ENCODE assay signal across 13 cellular contexts in the genomic region with DNA sequence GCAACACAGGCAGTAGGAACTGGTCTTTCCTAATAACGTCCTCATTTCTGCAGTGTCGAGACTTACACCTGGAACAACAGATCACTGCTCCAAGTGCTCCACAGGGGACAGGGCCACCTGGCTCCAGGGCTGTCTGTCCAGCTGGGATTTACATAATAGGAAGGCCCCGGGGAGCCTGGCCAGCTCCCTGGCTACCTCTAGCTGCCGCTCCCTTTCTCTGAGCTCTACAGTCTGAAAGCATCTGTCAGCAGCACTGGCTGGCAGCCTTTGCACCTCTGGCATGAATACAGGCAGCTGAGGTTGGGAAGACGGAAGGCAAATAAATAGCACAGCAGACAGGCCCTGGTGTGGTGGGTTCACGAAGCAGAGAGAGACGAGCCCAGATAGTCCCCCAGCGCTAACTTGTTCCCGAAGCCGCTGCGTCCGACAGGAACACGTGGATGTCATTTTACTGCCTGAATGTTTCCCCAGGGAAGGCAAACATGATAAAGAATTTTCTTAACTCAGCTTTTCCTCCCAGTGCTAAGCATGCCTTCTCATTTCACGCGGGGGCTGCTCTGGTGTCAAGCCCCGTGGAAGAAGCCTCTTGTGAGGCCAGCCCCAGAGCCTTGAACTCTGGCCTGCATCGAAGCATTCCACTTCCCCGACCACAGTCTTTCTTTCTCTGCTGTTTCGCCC.
DNase-seq lines count a peak whose midpoint lies in the region; TF ChIP-seq lines count a peak whose summit lies in the region.
"Had no signal": no experiment of that assay in that cellular context is flagged by ENCODE, and none has a peak within 500 bp of the region (broad histone marks: within the 10 kb centered on the region; RNA-seq: fewer than 3 reads in every experiment).

No MANE protein-coding gene starts in this region.

- no peak overlapping the region for H3K9ac ChIP-seq in neural progenitor cell
- H3K9ac ChIP-seq in MM.1S (ENCODE audit: low read length): no peak overlapping the region

- H2AFZ ChIP-seq in neural progenitor cell (replicated peaks) (no peak overlapping the region), MM.1S (ENCODE audit: low read length) (no peak overlapping the region), PC-9 (no peak overlapping the region)

- H3K9me3 Mint-ChIP-seq in neural progenitor cell: no peaks in the 10 kb centered on the region

- CTCF ChIA-PET in PC-9 (lab: Charles Lee): no interaction called here

- BruUV-seq in PC-9 (replicated peaks; lab: Mats Ljungman, UMichigan): no TSS peak

- intact Hi-C loops in PC-9 (cut with micrococcal nuclease; ENCODE audit: unreplicated experiment): no loop called here

- H3K4me2 ChIP-seq in neural progenitor cell (peak overlapping the region; percentile 54), MM.1S (ENCODE audit: low read depth, low read length) (no peak overlapping the region), PC-9 (no peak overlapping the region)
- H3K4me2 ChIP-seq: A549 had no signal

- no peak overlapping the region for H3K27ac Mint-ChIP-seq in neural progenitor cell

- DNase-seq in A172 (ENCODE audit: low spot score) (peak; percentile 36), Peyer's patch (no peak), cardiac muscle cell (ENCODE audit: low read depth in 1 of 2, low spot score in 1 of 2) (peak; percentile 73 to 78), neural progenitor cell (ENCODE audit: low spot score) (peak; percentile 37), activated gamma-delta T cell treated with Interleukin-2 at 50 U/mL for 16 hours (no peak), MM.1S (no peak), PC-9 (no peak)
- DNase-seq in activated T-cell treated with anti-CD3 and anti-CD28 coated beads, Interleukin-2, amount 50 U/mL, for 1 hour: no peak
- DNase-seq: activated effector memory CD4-positive, alpha-beta T cell treated with anti-CD3 and anti-CD28 coated beads, Interleukin-2, amount 50 U/mL, for 16 hours; NCI-H510A treated with DMSO at 0.1 percent for 48 hours; stimulated activated CD4-positive, alpha-beta T cell treated with anti-CD3 and anti-CD28 coated beads, Interleukin-2, amount 100 ng/mL, for 24 hours had no signal

- no peaks in the 10 kb centered on the region for H3K36me3 Mint-ChIP-seq in neural progenitor cell

- no peak overlapping the region for H3K4me3 ChIP-seq in Peyer's patch
- no peak overlapping the region for H3K4me3 ChIP-seq in cardiac muscle cell
- H3K4me3 ChIP-seq in neural progenitor cell: no peak overlapping the region
- no peak overlapping the region for H3K4me3 ChIP-seq in MM.1S (ENCODE audit: low read length)
- no peak overlapping the region for H3K4me3 ChIP-seq in PC-9
- H3K4me3 ChIP-seq: A549, thyroid gland had no signal

- peaks cover 18% of the 10 kb centered on the region for H3K4me1 Mint-ChIP-seq in neural progenitor cell

- TF ChIP-seq POLR2A in Peyer's patch (IDR thresholded peaks at IDR 0.05): no peak

- H3K27me3 ChIP-seq in Peyer's patch (no peaks in the 10 kb centered on the region), cardiac muscle cell (no peaks in the 10 kb centered on the region), neural progenitor cell (no peaks in the 10 kb centered on the region), MM.1S (replicated peaks; ENCODE audit: insufficient read depth, low read length) (no peaks in the 10 kb centered on the region), PC-9 (ENCODE audit: insufficient read depth, low read depth) (peaks cover 47% of the 10 kb centered on the region)
- H3K27me3 ChIP-seq: thyroid gland had no signal

- H3K9me3 ChIP-seq in Peyer's patch (no peaks in the 10 kb centered on the region), cardiac muscle cell (ENCODE audit: low read depth) (no peaks in the 10 kb centered on the region), neural progenitor cell (ENCODE audit: low read depth) (no peaks in the 10 kb centered on the region), MM.1S (replicated peaks; ENCODE audit: insufficient read depth, low read length) (no peaks in the 10 kb centered on the region), PC-9 (ENCODE audit: insufficient read depth, low read depth) (no peaks in the 10 kb centered on the region)
- H3K9me3 ChIP-seq: A549, thyroid gland had no signal

- H3K36me3 ChIP-seq in Peyer's patch (no peaks in the 10 kb centered on the region), cardiac muscle cell (no peaks in the 10 kb centered on the region), neural progenitor cell (no peaks in the 10 kb centered on the region), MM.1S (replicated peaks; ENCODE audit: insufficient read depth, low read length) (no peaks in the 10 kb centered on the region), PC-9 (ENCODE audit: low read depth) (no peaks in the 10 kb centered on the region)
- H3K36me3 ChIP-seq: thyroid gland had no signal

- TF ChIP-seq CTCF in Peyer's patch (IDR thresholded peaks at IDR 0.05) (no peak), cardiac muscle cell (IDR thresholded peaks at IDR 0.05; ENCODE audit: low read depth, low read length) (no peak), neural progenitor cell (IDR thresholded peaks at IDR 0.05) (no peak), MM.1S (IDR thresholded peaks at IDR 0.05; ENCODE audit: low read length) (no peak), PC-9 (conservative IDR thresholded peaks at IDR 0.05) (no peak)

- peak overlapping the region; percentile 27 for H3K4me3 Mint-ChIP-seq in neural progenitor cell

- H3K79me2 ChIP-seq in neural progenitor cell (ENCODE audit: low read depth): no peaks in the 10 kb centered on the region
- no peaks in the 10 kb centered on the region for H3K79me2 ChIP-seq in MM.1S (ENCODE audit: low read length)
- H3K79me2 ChIP-seq in PC-9 (ENCODE audit: low read depth): no peaks in the 10 kb centered on the region

- peaks cover 5% of the 10 kb centered on the region for H3K27me3 Mint-ChIP-seq in neural progenitor cell (ENCODE audit: insufficient read depth, low read depth)

- H3K4me1 ChIP-seq in Peyer's patch (peaks cover 0 to 5% (median 0%) of the 10 kb centered on the region in 4 donors), cardiac muscle cell (ENCODE audit: low read depth) (peaks cover 4% of the 10 kb centered on the region), neural progenitor cell (peaks cover 7% of the 10 kb centered on the region), MM.1S (ENCODE audit: low read length) (no peaks in the 10 kb centered on the region), PC-9 (replicated peaks; ENCODE audit: insufficient read depth) (no peaks in the 10 kb centered on the region)
- H3K4me1 ChIP-seq: A549 had no signal

- POLR2A ChIA-PET in PC-9 (lab: Charles Lee; ENCODE audit: unreplicated experiment): no interaction called here

- H3F3A ChIP-seq in neural progenitor cell (ENCODE audit: low read depth) (peaks cover 6% of the 10 kb centered on the region), MM.1S (ENCODE audit: insufficient read depth, low read length) (no peaks in the 10 kb centered on the region), PC-9 (ENCODE audit: insufficient read depth, low read depth) (no peaks in the 10 kb centered on the region)

- H4K20me1 ChIP-seq in neural progenitor cell (ENCODE audit: low read depth): no peaks in the 10 kb centered on the region
- H4K20me1 ChIP-seq in MM.1S (ENCODE audit: insufficient read depth, low read length): no peaks in the 10 kb centered on the region
- H4K20me1 ChIP-seq in PC-9 (ENCODE audit: insufficient read depth): no peaks in the 10 kb centered on the region

- H3K9me2 ChIP-seq in MM.1S (replicated peaks; ENCODE audit: insufficient read depth, low read length) (no peaks in the 10 kb centered on the region), PC-9 (ENCODE audit: insufficient read depth) (no peaks in the 10 kb centered on the region)

- H3K27ac ChIP-seq in Peyer's patch (peak overlapping the region in 3 of 4 donors; percentile 48 to 52 (median 48)), cardiac muscle cell (peak overlapping the region; percentile 3), neural progenitor cell (no peak overlapping the region), MM.1S (ENCODE audit: low read length) (no peak overlapping the region), PC-9 (no peak overlapping the region)
- H3K27ac ChIP-seq: A549 had no signal

Comparison
In these comparisons a context has a peak if more than half of its experiments do, and no peak if none do; other contexts are left out.
1. DNase-seq: peak in A172 (single experiment), cardiac muscle cell (2 of 2) and neural progenitor cell (single experiment); none in Peyer's patch (0 of 3), activated gamma-delta T cell treated with Interleukin-2 at 50 U/mL for 16 hours (single experiment), activated T-cell treated with anti-CD3 and anti-CD28 coated beads, Interleukin-2, amount 50 U/mL, for 1 hour (single experiment), MM.1S (single experiment) and PC-9 (0 of 2).
2. H3K27ac ChIP-seq: peak in Peyer's patch (3 of 4) and cardiac muscle cell (single experiment); none in neural progenitor cell (single experiment), MM.1S (single experiment) and PC-9 (single experiment).